Comparison of ENCODE assay signal across 9 cellular contexts in the genomic region with DNA sequence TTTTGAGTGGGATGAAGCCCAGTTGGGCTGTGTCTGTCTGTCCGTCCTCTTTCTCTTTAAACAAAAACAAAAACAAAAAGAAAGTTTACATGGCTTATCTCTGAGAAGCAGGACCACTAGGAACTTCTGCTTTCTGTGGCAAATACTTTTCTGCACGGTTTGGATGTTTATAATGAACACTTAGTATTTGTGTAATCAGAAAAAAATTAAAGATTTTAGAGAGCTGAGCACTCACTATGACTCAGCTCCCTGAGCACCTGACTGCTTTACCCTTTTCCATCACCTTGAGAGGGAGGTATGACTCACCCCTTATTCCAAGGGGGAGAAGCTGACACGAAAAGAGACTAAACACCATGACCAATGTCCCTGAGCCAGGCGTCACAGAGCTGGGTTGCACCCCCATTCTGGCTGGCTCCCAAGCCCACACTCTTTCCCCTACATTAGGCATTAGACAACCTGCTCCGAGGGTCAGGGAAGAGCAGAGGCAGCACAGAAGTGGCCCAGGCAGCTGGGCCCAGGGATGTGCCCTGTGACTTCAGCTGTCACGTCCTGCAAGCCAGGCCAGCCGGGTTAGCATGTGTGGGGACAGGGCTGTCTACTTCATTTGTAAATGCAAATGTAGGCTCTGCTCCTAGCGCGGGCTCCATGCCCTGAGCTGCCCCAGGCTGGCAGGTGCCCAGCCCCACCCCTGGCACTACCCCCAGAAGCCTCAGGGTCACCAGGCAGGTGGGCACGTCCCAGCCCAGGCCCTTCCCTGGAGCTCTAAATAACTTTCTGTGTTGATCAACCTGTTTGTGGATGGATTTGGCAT. TPM values are rescaled to one million over a fixed set of nuclear protein-coding genes. Genes with fewer than 3 reads are reported as not detected.
DNase-seq lines count a peak whose midpoint lies in the region; ATAC-seq, FAIRE-seq and TF ChIP-seq lines count a peak whose summit lies in the region.
"Had no signal": no experiment of that assay in that cellular context is flagged by ENCODE, and none has a peak within 500 bp of the region (broad histone marks: within the 10 kb centered on the region; RNA-seq: fewer than 3 reads in every experiment).

No MANE protein-coding gene starts in this region.

- peak; percentile 50 for DNase-seq in H54 (ENCODE audit: insufficient read length, low spot score)
- DNase-seq in NCI-H2196 (lab: John Stamatoyannopoulos, UW; ENCODE audit: unreplicated experiment): peak; percentile 58
- DNase-seq in dorsolateral prefrontal cortex: peak in 1 of 10 donors; percentile 67
- DNase-seq in pons (ENCODE audit: low spot score): peak; percentile 33
- DNase-seq in D341Med (ENCODE audit: low spot score): no peak
- DNase-seq in SIG-M5 (lab: John Stamatoyannopoulos, UW): no peak
- no peak for DNase-seq in dedifferentiated amniotic fluid mesenchymal stem cell (ENCODE audit: extremely low spot score)

- no peak for TF ChIP-seq POLR2A in H54 (IDR thresholded peaks at IDR 0.05; ENCODE audit: low read depth, low read length)

- no peak for ATAC-seq in GM18909 (IDR thresholded peaks at IDR 0.05; ENCODE audit: poor library complexity, unreplicated experiment)

- H3K4me3 ChIP-seq in dorsolateral prefrontal cortex: no peak overlapping the region
- H3K4me3 ChIP-seq: thoracic aorta had no signal

- no peak for TF ChIP-seq CTCF in dorsolateral prefrontal cortex (IDR thresholded peaks at IDR 0.05 in 54 of 56, conservative IDR thresholded peaks at IDR 0.05 in 2 of 56; ENCODE audit: low read depth in 1 of 56, partially characterized antibody in 56 of 56)

- intact Hi-C loops in dorsolateral prefrontal cortex (cut with DNase I): no loop called here

- peak overlapping the region in 46 of 59 donors; percentile 6 to 87 (median 48) for H3K27ac ChIP-seq in dorsolateral prefrontal cortex
- H3K27ac ChIP-seq: thoracic aorta had no signal

- H3K27me3 ChIP-seq in dorsolateral prefrontal cortex: no peaks in the 10 kb centered on the region

- no peak for FAIRE-seq in H54 (lab: Jason Lieb, UNC)

RNA-seq across cellular contexts. Expression of a gene that starts 30.4 kb away (rescaled TPM):
- 100 to 1,000 TPM; 108 to 286 (median 187) TPM for total RNA-seq in dorsolateral prefrontal cortex

Comparison
In these comparisons a context has a peak if more than half of its experiments do, and no peak if none do; other contexts are left out.
1. DNase-seq: peak in H54 (single experiment), NCI-H2196 (single experiment) and pons (single experiment); none in D341Med (single experiment), SIG-M5 (single experiment) and dedifferentiated amniotic fluid mesenchymal stem cell (single experiment).